Comparison of ENCODE assay signal across 8 cellular contexts in genomic region chrX:125522752-125523151, GRCh38.
"Had no signal": no experiment of that assay in that cellular context is flagged by ENCODE, and none has a peak within 500 bp of the region (broad histone marks: within the 10 kb centered on the region; RNA-seq: fewer than 3 reads in every experiment).

No MANE protein-coding gene starts in this region.

- H3K4me3 Mint-ChIP-seq: GM23338, H9 had no signal

- H3K4me2 ChIP-seq: GM23338 had no signal

- H3K4me3 ChIP-seq: GM23338 had no signal

- ATAC-seq: GM23338 had no signal

- DNase-seq: H9, HCEC 1CT, IMR-90, KBM-7 had no signal

- H3K27ac Mint-ChIP-seq: H9 had no signal

- FAIRE-seq: H1, H54, HTR-8/SVneo had no signal

- H3K9me3 Mint-ChIP-seq: GM23338 had no signal

- H2AFZ ChIP-seq: GM23338 had no signal
